Comparison of ENCODE assay signal across 11 cellular contexts in the genomic region with DNA sequence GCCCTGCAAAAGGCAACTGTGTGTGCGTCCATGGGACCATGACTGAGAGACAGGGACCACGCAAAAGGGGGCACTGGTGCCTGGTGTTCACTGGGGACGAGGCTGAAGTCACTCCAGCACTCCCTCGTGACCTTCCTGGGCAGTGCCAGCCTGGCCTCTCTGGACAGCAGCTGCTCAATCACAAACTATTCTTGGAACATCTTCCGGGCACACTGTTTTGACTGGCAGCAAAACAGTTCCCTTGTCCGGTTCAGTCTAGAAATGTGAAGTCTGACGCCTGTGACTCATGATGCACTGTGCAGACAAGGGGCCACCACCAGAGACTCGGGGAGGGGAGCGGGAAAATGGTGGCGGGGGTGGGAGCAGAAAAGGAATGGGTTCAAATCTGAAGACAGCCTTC. TPM values are rescaled to one million over a fixed set of nuclear protein-coding genes. Genes with fewer than 3 reads are reported as not detected.
A peak's percentile ranks its signal among the peaks of the same experiment; 100 is the strongest.
DNase-seq lines count a peak whose midpoint lies in the region; ATAC-seq and TF ChIP-seq lines count a peak whose summit lies in the region.
"Had no signal": no experiment of that assay in that cellular context is flagged by ENCODE, and none has a peak within 500 bp of the region (broad histone marks: within the 10 kb centered on the region; RNA-seq: fewer than 3 reads in every experiment).

No MANE protein-coding gene starts in this region.

- H3K9me3 ChIP-seq in T-helper 17 cell (ENCODE audit: control insufficient read depth, low read length, poor library complexity, severe bottlenecking) (no peaks in the 10 kb centered on the region), transverse colon (no peaks in the 10 kb centered on the region)

- no peaks in the 10 kb centered on the region for H3K36me3 Mint-ChIP-seq in T-helper 17 cell (ENCODE audit: low read depth)
- peaks cover 24% of the 10 kb centered on the region for H3K36me3 Mint-ChIP-seq in osteocyte (ENCODE audit: unreplicated experiment)
- peaks cover 17% of the 10 kb centered on the region for H3K36me3 Mint-ChIP-seq in HFFc6 (ENCODE audit: low read depth)

- intact Hi-C loops in transverse colon (cut with DNase I; ENCODE audit: low total_unique reads) = no loop called here

- no peak overlapping the region for H2AFZ ChIP-seq in ACC112 (ENCODE audit: low read length, unreplicated experiment)

- 87 to 92% methylated on average over 9 to 10 of the region's 10 CpGs for WGBS in transverse colon (ENCODE audit: low coverage in 1 of 2), 2 donors

- H3K27ac Mint-ChIP-seq in T-helper 17 cell = peak overlapping the region; percentile 21
- H3K27ac Mint-ChIP-seq in osteocyte (ENCODE audit: unreplicated experiment) = peak overlapping the region; percentile 94
- H3K27ac Mint-ChIP-seq in HFFc6 = no peak overlapping the region
- H3K27ac Mint-ChIP-seq: memory B cell had no signal

- H3K36me3 ChIP-seq in ACC112 (ENCODE audit: insufficient read depth, low read length) (no peaks in the 10 kb centered on the region), transverse colon (no peaks in the 10 kb centered on the region)

- H3K9me3 Mint-ChIP-seq in osteocyte (ENCODE audit: unreplicated experiment) = no peaks in the 10 kb centered on the region
- H3K9me3 Mint-ChIP-seq in HFFc6 = no peaks in the 10 kb centered on the region
- H3K9me3 Mint-ChIP-seq: memory B cell had no signal

- TF ChIP-seq EP300 in transverse colon (IDR thresholded peaks at IDR 0.05; ENCODE audit: low read depth) = no peak

- H3K27ac ChIP-seq in ACC112 (ENCODE audit: low read depth, low read length) = peak overlapping the region; percentile 56; the same call in 1 of the 2 replicates
- H3K27ac ChIP-seq in transverse colon = peak overlapping the region in 2 of 4 donors; percentile 2 to 29

- TF ChIP-seq CTCF in osteocyte (IDR thresholded peaks at IDR 0.05) = no peak
- no peak for TF ChIP-seq CTCF in HFFc6 (IDR thresholded peaks at IDR 0.05)
- no peak for TF ChIP-seq CTCF in transverse colon (IDR thresholded peaks at IDR 0.05)

- no peak for TF ChIP-seq POLR2A in transverse colon (IDR thresholded peaks at IDR 0.05)

- no peaks in the 10 kb centered on the region for H3K27me3 ChIP-seq in ACC112 (ENCODE audit: insufficient read depth, low read length)
- H3K27me3 ChIP-seq in transverse colon = no peaks in the 10 kb centered on the region

- in situ Hi-C loops in transverse colon (cut with MboI; ENCODE audit: low pct_ligation_motif_present in 1 of 4, low pct_unique_long_range_greater_than_20kb in 1 of 4, low sequenced_read_pairs in 3 of 4) = no loop called here

- H3K4me1 ChIP-seq in ACC112 (ENCODE audit: control insufficient read depth, insufficient read depth, low read length, unreplicated experiment) (peaks cover 18% of the 10 kb centered on the region), transverse colon (no peaks in the 10 kb centered on the region)

- no peak overlapping the region for H3K4me3 Mint-ChIP-seq in T-helper 17 cell
- H3K4me3 Mint-ChIP-seq in osteocyte (ENCODE audit: unreplicated experiment) = no peak overlapping the region
- no peak overlapping the region for H3K4me3 Mint-ChIP-seq in HFFc6
- H3K4me3 Mint-ChIP-seq: memory B cell had no signal

- H3K79me2 ChIP-seq in ACC112 (ENCODE audit: control insufficient read depth, insufficient read depth, low read length, unreplicated experiment) = no peaks in the 10 kb centered on the region

- no peaks in the 10 kb centered on the region for H3K27me3 Mint-ChIP-seq in T-helper 17 cell
- no peaks in the 10 kb centered on the region for H3K27me3 Mint-ChIP-seq in osteocyte (ENCODE audit: unreplicated experiment)
- H3K27me3 Mint-ChIP-seq in HFFc6 (ENCODE audit: insufficient read depth) = no peaks in the 10 kb centered on the region; the same call in 1 of the 2 replicates
- H3K27me3 Mint-ChIP-seq: memory B cell had no signal

- peaks cover 17% of the 10 kb centered on the region for H3K4me1 Mint-ChIP-seq in T-helper 17 cell
- H3K4me1 Mint-ChIP-seq in osteocyte (ENCODE audit: unreplicated experiment) = peaks cover 15% of the 10 kb centered on the region
- no peaks in the 10 kb centered on the region for H3K4me1 Mint-ChIP-seq in HFFc6 (ENCODE audit: low read depth)

- peak overlapping the region; percentile 14; the same call in 1 of the 2 replicates for H3K4me3 ChIP-seq in ACC112 (ENCODE audit: low read depth, low read length)
- no peak overlapping the region for H3K4me3 ChIP-seq in transverse colon

- DNase-seq in T-helper 17 cell (no peak), glomerular endothelial cell (ENCODE audit: extremely low read depth, low read depth, low spot score) (peak; percentile 31), osteocyte (ENCODE audit: extremely low spot score, unreplicated experiment) (no peak), HFFc6 (no peak), transverse colon (no peak)
- no peak for DNase-seq in activated CD4-positive, alpha-beta T cell treated with anti-CD3 and anti-CD28 coated beads, Interleukin-2, amount 50 U/mL, for 1 hour
- DNase-seq: ACHN, NCI-H510A treated with DMSO at 0.1 percent for 48 hours had no signal

- ATAC-seq in T-helper 17 cell (no peak), GM21390 (IDR thresholded peaks at IDR 0.05; ENCODE audit: unreplicated experiment) (no peak)

RNA-seq across cellular contexts. Expression of a gene that starts 20.8 kb away (rescaled TPM):
- total RNA-seq in T-helper 17 cell = 10 to 100 TPM; 31.3 to 36.5 TPM
- 11.6 and 15.7 TPM in 2 replicates for total RNA-seq in glomerular endothelial cell
- 19.4 and 21.6 TPM in 2 replicates for total RNA-seq in osteocyte
- total RNA-seq in HFFc6 (2021; fragmentation: NEBNext Ultra II Directional; extraction: Animal tissue kit (Norgen Biotek cat#: 25700)) = 10 to 100 TPM; 13.0 to 20.0 (median 14.8) TPM
- total RNA-seq in transverse colon = 10 to 100 TPM in 3 of 4 donors, 1 to 10 TPM in 1; 8.6 to 30.0 (median 25.7) TPM

RNA-seq across cellular contexts. Expression of a gene that starts 42.3 kb away (rescaled TPM):
- total RNA-seq in T-helper 17 cell = 10 to 100 TPM in 1 of 2 donors, 1 to 10 TPM in 1; 9.6 to 11.8 TPM
- total RNA-seq in glomerular endothelial cell = 3.3 and 3.7 TPM in 2 replicates
- 4.1 and 4.4 TPM in 2 replicates for total RNA-seq in osteocyte
- total RNA-seq in HFFc6 (2021; fragmentation: NEBNext Ultra II Directional; extraction: Animal tissue kit (Norgen Biotek cat#: 25700)) = 1 to 10 TPM; 4.4 to 6.0 (median 5.5) TPM
- total RNA-seq in transverse colon = 1 to 10 TPM in 3 of 4 donors, under 1 TPM in 1; 0.60 to 2.7 (median 1.4) TPM

RNA-seq across cellular contexts. Expression of a gene that starts 54.8 kb away (rescaled TPM):
- 1 to 10 TPM; 3.4 TPM for total RNA-seq in T-helper 17 cell
- 29.5 and 42.2 TPM in 2 replicates for total RNA-seq in glomerular endothelial cell
- 34.2 and 35.1 TPM in 2 replicates for total RNA-seq in osteocyte
- total RNA-seq in HFFc6 (2021; fragmentation: NEBNext Ultra II Directional; extraction: Animal tissue kit (Norgen Biotek cat#: 25700)) = 10 to 100 TPM; 15.2 to 18.9 (median 16.9) TPM
- 1 to 10 TPM; 1.6 to 6.7 (median 5.0) TPM for total RNA-seq in transverse colon
